ENCODE assay signal across 22 cellular contexts in genomic region chr9:5978523-5978922, GRCh38.
"Had no signal": no experiment of that assay in that cellular context is flagged by ENCODE, and none has a peak within 500 bp of the region (broad histone marks: within the 10 kb centered on the region; RNA-seq: fewer than 3 reads in every experiment).

No MANE protein-coding gene starts in this region.

- H3K36me3 ChIP-seq: thoracic aorta had no signal

- H3K4me3 Mint-ChIP-seq: dendritic cell treated with granulocyte-macrophage colony-stimulating factor and Interleukin-4, amounts not matched to agents 40 ng/mL and 50 ng/mL, for 4 days; effector memory CD8-positive, alpha-beta T cell; naive B cell; stimulated activated memory B cell treated with anti-CD40 and anti-IgM and Interleukin-4, amounts not matched to agents 10 μg/mL and 1 μg/mL and 100 μg/mL, for 72 hours; stimulated activated naive CD8-positive, alpha-beta T cell treated with anti-CD3 and anti-CD28 coated beads, Interleukin-15, amount 100 ng/mL, for 72 hours had no signal

- DNase-seq: effector memory CD8-positive, alpha-beta T cell; esophagus squamous epithelium; foreskin melanocyte; heart left ventricle; hippocampal formation; left colon; left ventricle myocardium superior; mesenchymal stem cell; naive B cell; psoas muscle; retina; spleen; stimulated activated CD4-positive, alpha-beta T cell treated with anti-CD3 and anti-CD28 coated beads, Interleukin-1b, Interleukin-23, amount 100 ng/mL, for 48 hours; stimulated activated naive CD8-positive, alpha-beta T cell treated with anti-CD3 and anti-CD28 coated beads, Interleukin-15, amount 100 ng/mL, for 72 hours; trophoblast cell had no signal

- H3K9me3 Mint-ChIP-seq: dendritic cell treated with granulocyte-macrophage colony-stimulating factor and Interleukin-4, amounts not matched to agents 40 ng/mL and 50 ng/mL, for 4 days; effector memory CD8-positive, alpha-beta T cell; naive B cell; stimulated activated naive CD8-positive, alpha-beta T cell treated with anti-CD3 and anti-CD28 coated beads, Interleukin-15, amount 100 ng/mL, for 72 hours had no signal

- H3K4me3 ChIP-seq: esophagus squamous epithelium, heart left ventricle, lung, psoas muscle, spleen, thoracic aorta had no signal

- H3K9me3 ChIP-seq: esophagus squamous epithelium, heart left ventricle, neutrophil, psoas muscle, spleen, thoracic aorta had no signal

- H3K27me3 ChIP-seq: esophagus squamous epithelium, heart left ventricle, neutrophil, spleen had no signal

- H3K27ac ChIP-seq: epithelial cell of prostate, esophagus squamous epithelium, heart left ventricle, neutrophil, psoas muscle, spleen, thoracic aorta had no signal

- H3K27ac Mint-ChIP-seq: dendritic cell treated with granulocyte-macrophage colony-stimulating factor and Interleukin-4, amounts not matched to agents 40 ng/mL and 50 ng/mL, for 4 days; stimulated activated memory B cell treated with anti-CD40 and anti-IgM and Interleukin-4, amounts not matched to agents 10 μg/mL and 1 μg/mL and 100 μg/mL, for 72 hours; stimulated activated naive CD8-positive, alpha-beta T cell treated with anti-CD3 and anti-CD28 coated beads, Interleukin-15, amount 100 ng/mL, for 72 hours had no signal

- ATAC-seq: effector memory CD8-positive, alpha-beta T cell; heart left ventricle; left colon; left ventricle myocardium superior; psoas muscle; sciatic nerve; stimulated activated memory B cell treated with anti-CD40 and anti-IgM and Interleukin-4, amounts not matched to agents 10 μg/mL and 1 μg/mL and 100 μg/mL, for 72 hours; stimulated activated naive CD8-positive, alpha-beta T cell treated with anti-CD3 and anti-CD28 coated beads, Interleukin-15, amount 100 ng/mL, for 72 hours had no signal

- H3K27me3 Mint-ChIP-seq: dendritic cell treated with granulocyte-macrophage colony-stimulating factor and Interleukin-4, amounts not matched to agents 40 ng/mL and 50 ng/mL, for 4 days; effector memory CD8-positive, alpha-beta T cell; naive B cell; stimulated activated memory B cell treated with anti-CD40 and anti-IgM and Interleukin-4, amounts not matched to agents 10 μg/mL and 1 μg/mL and 100 μg/mL, for 72 hours; stimulated activated naive CD8-positive, alpha-beta T cell treated with anti-CD3 and anti-CD28 coated beads, Interleukin-15, amount 100 ng/mL, for 72 hours had no signal
